1 cellular context compared by ENCODE assay signal in the genomic region with DNA sequence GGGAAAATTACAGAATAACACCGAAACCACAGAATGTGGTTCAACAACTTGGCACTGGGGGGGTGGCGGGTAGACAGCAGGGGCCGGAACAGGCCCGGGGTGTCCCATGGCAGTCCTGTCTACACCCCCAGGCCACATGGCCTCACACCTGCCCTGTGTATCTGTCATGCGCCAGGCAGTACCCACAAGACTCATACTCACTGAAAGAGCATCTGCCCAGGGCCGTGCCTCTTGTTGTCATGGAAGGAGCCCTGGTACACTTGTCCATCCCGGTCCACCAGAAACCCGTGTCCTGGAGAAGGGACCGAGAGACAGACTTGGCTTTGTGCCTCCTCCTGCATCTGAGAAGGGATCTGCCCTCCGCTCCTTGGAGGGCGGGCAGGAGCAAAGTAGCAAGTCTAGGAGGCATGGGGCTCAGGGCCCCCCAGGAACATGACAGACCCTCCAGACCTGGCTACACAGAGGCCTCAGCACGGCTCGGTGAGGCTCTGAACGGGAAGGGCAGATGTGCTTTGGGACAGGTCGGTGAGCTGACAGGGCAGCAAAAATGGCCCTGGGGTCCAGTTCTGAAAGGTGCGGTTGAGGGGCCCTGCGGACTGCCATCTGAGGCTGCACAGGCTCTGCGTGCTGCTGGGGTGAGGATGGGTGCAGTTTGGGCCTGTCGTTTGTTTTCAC.
TF ChIP-seq lines count a peak whose summit lies in the region.

No MANE protein-coding gene starts in this region.

TF ChIP-seq in IMR-90, 13 proteins besides CTCF, POLR2A, EP300 and RAD21:
- TF ChIP-seq, protein P1, sequence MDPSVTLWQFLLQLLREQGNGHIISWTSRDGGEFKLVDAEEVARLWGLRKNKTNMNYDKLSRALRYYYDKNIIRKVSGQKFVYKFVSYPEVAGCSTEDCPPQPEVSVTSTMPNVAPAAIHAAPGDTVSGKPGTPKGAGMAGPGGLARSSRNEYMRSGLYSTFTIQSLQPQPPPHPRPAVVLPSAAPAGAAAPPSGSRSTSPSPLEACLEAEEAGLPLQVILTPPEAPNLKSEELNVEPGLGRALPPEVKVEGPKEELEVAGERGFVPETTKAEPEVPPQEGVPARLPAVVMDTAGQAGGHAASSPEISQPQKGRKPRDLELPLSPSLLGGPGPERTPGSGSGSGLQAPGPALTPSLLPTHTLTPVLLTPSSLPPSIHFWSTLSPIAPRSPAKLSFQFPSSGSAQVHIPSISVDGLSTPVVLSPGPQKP (IDR thresholded peaks at IDR 0.05; ENCODE audit: borderline replicate concordance, low read depth, low read length) = no peak
- TF ChIP-seq RCOR1 (IDR thresholded peaks at IDR 0.05; ENCODE audit: insufficient replicate concordance, low read length) (no peak), MAFK (IDR thresholded peaks at IDR 0.05; ENCODE audit: low read depth, low read length) (no peak), RFX5 (IDR thresholded peaks at IDR 0.05; ENCODE audit: low read depth, low read length) (no peak), MAZ (IDR thresholded peaks at IDR 0.05; ENCODE audit: borderline replicate concordance, low read depth, low read length) (no peak), CEBPB (IDR thresholded peaks at IDR 0.05; ENCODE audit: low read depth, low read length) (no peak), MXI1 (IDR thresholded peaks at IDR 0.05; ENCODE audit: borderline replicate concordance, low read depth, low read length) (no peak), FOS (IDR thresholded peaks at IDR 0.05; ENCODE audit: low read depth, low read length) (no peak), BHLHE40 (IDR thresholded peaks at IDR 0.05; ENCODE audit: low read depth, low read length) (no peak), SMC3 (IDR thresholded peaks at IDR 0.05; ENCODE audit: low read depth, low read length) (no peak), NFE2L2 (IDR thresholded peaks at IDR 0.05; ENCODE audit: low read depth, low read length) (no peak), CHD1 (IDR thresholded peaks at IDR 0.05; ENCODE audit: low read depth, low read length) (no peak)
- TF ChIP-seq, protein P2, sequence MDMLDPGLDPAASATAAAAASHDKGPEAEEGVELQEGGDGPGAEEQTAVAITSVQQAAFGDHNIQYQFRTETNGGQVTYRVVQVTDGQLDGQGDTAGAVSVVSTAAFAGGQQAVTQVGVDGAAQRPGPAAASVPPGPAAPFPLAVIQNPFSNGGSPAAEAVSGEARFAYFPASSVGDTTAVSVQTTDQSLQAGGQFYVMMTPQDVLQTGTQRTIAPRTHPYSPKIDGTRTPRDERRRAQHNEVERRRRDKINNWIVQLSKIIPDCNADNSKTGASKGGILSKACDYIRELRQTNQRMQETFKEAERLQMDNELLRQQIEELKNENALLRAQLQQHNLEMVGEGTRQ (IDR thresholded peaks at IDR 0.05; ENCODE audit: low read depth, low read length) = no peak
TF ChIP-seq in IMR-90: peak in this region for 0.
